1 cellular context compared by ENCODE assay signal in genomic region chr16:14449334-14449733, GRCh38.
A peak's percentile ranks its signal among the peaks of the same experiment; 100 is the strongest.
TF ChIP-seq lines count a peak whose summit lies in the region.

No MANE protein-coding gene starts in this region.

TF ChIP-seq in HEK293, 187 proteins besides CTCF, POLR2A, EP300 and RAD21 (continued from another document):
- TF ChIP-seq, protein P1, sequence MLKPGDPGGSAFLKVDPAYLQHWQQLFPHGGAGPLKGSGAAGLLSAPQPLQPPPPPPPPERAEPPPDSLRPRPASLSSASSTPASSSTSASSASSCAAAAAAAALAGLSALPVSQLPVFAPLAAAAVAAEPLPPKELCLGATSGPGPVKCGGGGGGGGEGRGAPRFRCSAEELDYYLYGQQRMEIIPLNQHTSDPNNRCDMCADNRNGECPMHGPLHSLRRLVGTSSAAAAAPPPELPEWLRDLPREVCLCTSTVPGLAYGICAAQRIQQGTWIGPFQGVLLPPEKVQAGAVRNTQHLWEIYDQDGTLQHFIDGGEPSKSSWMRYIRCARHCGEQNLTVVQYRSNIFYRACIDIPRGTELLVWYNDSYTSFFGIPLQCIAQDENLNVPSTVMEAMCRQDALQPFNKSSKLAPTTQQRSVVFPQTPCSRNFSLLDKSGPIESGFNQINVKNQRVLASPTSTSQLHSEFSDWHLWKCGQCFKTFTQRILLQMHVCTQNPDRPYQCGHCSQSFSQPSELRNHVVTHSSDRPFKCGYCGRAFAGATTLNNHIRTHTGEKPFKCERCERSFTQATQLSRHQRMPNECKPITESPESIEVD (tag by site-specific recombination; IDR thresholded peaks at IDR 0.05) = 0 out of 2 replicates have a peak, but pooled peaks have one; percentile 9
- TF ChIP-seq ZNF596 (tag by site-specific recombination; IDR thresholded peaks at IDR 0.05) = no peak
